Comparison of ENCODE assay signal across 8 cellular contexts in genomic region chr15:72118400-72118978, GRCh38.
DNase-seq lines count a peak whose midpoint lies in the region; ATAC-seq and TF ChIP-seq lines count a peak whose summit lies in the region.

Gene SENP8, plus strand, starts transcription at chr15:72118403. Its CDS starts 21,221 bp downstream, at chr15:72139624.

- ATAC-seq in GM18498 (IDR thresholded peaks at IDR 0.05; ENCODE audit: unreplicated experiment): peak; percentile 31
- peak; percentile 10 for ATAC-seq in HG03103 (IDR thresholded peaks at IDR 0.05; ENCODE audit: low read depth, unreplicated experiment)
- no peak for ATAC-seq in GM18858 (IDR thresholded peaks at IDR 0.05; ENCODE audit: unreplicated experiment)

- peak within 1 kb of the TSS; percentile 84 for H2AFZ ChIP-seq in parathyroid adenoma

- H3K4me1 ChIP-seq in parathyroid adenoma: no peaks in the 10 kb centered on the region

- H3K27ac ChIP-seq in WERI-Rb-1 (peak within 1 kb of the TSS; percentile 90), parathyroid adenoma (peak within 1 kb of the TSS; percentile 92)

- H3K9me3 ChIP-seq in WERI-Rb-1 (ENCODE audit: severe bottlenecking) (no peaks in the 10 kb centered on the region), parathyroid adenoma (ENCODE audit: control insufficient read depth, low read length) (no peaks in the 10 kb centered on the region)

- no peaks in the 10 kb centered on the region for H3K27me3 ChIP-seq in WERI-Rb-1 (ENCODE audit: insufficient read depth, low read depth, severe bottlenecking)
- H3K27me3 ChIP-seq in parathyroid adenoma (ENCODE audit: control insufficient read depth, insufficient read depth, low read length): no peaks in the 10 kb centered on the region

- peak within 1 kb of the TSS; percentile 95 for H3K4me2 ChIP-seq in parathyroid adenoma (ENCODE audit: low read length)

- H3K36me3 ChIP-seq in WERI-Rb-1 (0 out of 2 replicates have a peak, but pooled peaks cover 2% of the 10 kb centered on the region), parathyroid adenoma (ENCODE audit: control insufficient read depth, insufficient read depth, low read length) (no peaks in the 10 kb centered on the region)

- H3K79me2 ChIP-seq in parathyroid adenoma: peaks cover 3% of the 10 kb centered on the region

- H3K4me3 ChIP-seq in WERI-Rb-1 (ENCODE audit: low read depth, low read length): peak within 1 kb of the TSS; percentile 91
- H3K4me3 ChIP-seq in foreskin fibroblast (ENCODE audit: low read depth in 1 of 2, low read length in 2 of 2): peak within 1 kb of the TSS; percentile 87 to 94
- H3K4me3 ChIP-seq in parathyroid adenoma (ENCODE audit: low read depth, low read length): peak within 1 kb of the TSS; percentile 70

- no peak for TF ChIP-seq CTCF in WERI-Rb-1 (IDR thresholded peaks at IDR 0.05; ENCODE audit: low read depth, low read length)
- no peak for TF ChIP-seq CTCF in foreskin fibroblast (IDR thresholded peaks at IDR 0.05; ENCODE audit: low read depth, low read length)
- TF ChIP-seq CTCF in parathyroid adenoma (IDR thresholded peaks at IDR 0.05): no peak

- H3K9ac ChIP-seq in parathyroid adenoma: no peak within 1 kb of the TSS

- DNase-seq in AG08395 (ENCODE audit: low spot score): peak; percentile 72
- no peak for DNase-seq in WERI-Rb-1
- no peak for DNase-seq in foreskin fibroblast
- no peak for DNase-seq in GDM1 (lab: John Stamatoyannopoulos, UW)
